In the genomic region with DNA sequence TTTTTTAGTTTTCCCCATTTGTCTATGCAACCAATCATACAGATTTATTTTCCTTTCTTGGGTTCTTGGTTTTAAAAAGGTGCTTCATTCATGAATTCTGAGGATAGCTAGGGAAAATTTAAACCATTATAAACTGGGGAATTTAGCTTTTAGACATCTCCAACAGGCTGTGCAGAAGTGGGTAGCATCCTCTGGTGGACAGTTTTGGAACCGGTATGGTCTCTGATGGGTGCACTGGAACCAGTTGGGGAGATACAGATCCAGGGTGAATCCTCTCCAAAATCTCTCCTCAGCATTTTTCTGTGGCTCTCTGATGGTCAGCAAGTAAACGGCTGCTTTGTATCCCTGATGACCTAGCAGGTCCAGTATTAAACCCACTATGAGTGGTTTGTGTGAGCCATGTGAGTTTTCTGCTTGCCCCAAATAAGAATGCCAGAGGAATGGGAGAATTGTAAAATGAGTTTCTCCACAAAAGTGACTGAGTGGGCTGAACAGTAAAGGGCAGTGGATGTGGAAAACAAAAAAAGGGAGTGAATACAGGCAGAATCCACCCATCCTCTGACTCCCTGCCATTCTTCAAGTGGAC, we compare ENCODE assay signal across 8 cellular contexts. TPM values are rescaled to one million over a fixed set of nuclear protein-coding genes. Genes with fewer than 3 reads are reported as not detected.
DNase-seq lines count a peak whose midpoint lies in the region; ATAC-seq and TF ChIP-seq lines count a peak whose summit lies in the region.

No MANE protein-coding gene starts in this region.

- peak; percentile 48; the same call in 1 of the 2 replicates for TF ChIP-seq CTCF in KMS-11 (conservative IDR thresholded peaks at IDR 0.05; ENCODE audit: low read depth, low read length)

- H3K4me3 ChIP-seq in KMS-11 (IDR thresholded peaks at IDR 0.05; ENCODE audit: insufficient read depth, low read depth, low read length): no peak overlapping the region

- no peaks in the 10 kb centered on the region for H3K36me3 Mint-ChIP-seq in activated T-cell treated with anti-CD3 and anti-CD28 coated beads, Interleukin-2, amount 50 U/mL, for 24 hours (ENCODE audit: low read depth)
- no peaks in the 10 kb centered on the region for H3K36me3 Mint-ChIP-seq in activated naive CD8-positive, alpha-beta T cell treated with anti-CD3 and anti-CD28 coated beads for 36 hours
- H3K36me3 Mint-ChIP-seq in stimulated activated effector memory CD8-positive, alpha-beta T cell treated with anti-CD3 and anti-CD28 coated beads, Interleukin-12 subunit alpha, Interleukin-12 subunit beta, amount 100 ng/mL, for 72 hours: no peaks in the 10 kb centered on the region

- no peak overlapping the region for H3K9ac ChIP-seq in KMS-11

- H3K27me3 Mint-ChIP-seq in activated T-cell treated with anti-CD3 and anti-CD28 coated beads, Interleukin-2, amount 50 U/mL, for 24 hours: peaks cover 19% of the 10 kb centered on the region
- peaks cover 21% of the 10 kb centered on the region for H3K27me3 Mint-ChIP-seq in activated naive CD8-positive, alpha-beta T cell treated with anti-CD3 and anti-CD28 coated beads for 36 hours

- no peak overlapping the region for H3K27ac ChIP-seq in KMS-11

- DNase-seq in activated T-cell treated with anti-CD3 and anti-CD28 coated beads for 4 hours: peak; percentile 21
- DNase-seq in activated T-cell treated with anti-CD3 and anti-CD28 coated beads, Interleukin-2, amount 50 U/mL, for 24 hours: no peak
- DNase-seq in activated naive CD8-positive, alpha-beta T cell treated with anti-CD3 and anti-CD28 coated beads for 36 hours: peak; percentile 10
- DNase-seq in hepatic stellate cell (ENCODE audit: low spot score): peak; percentile 49
- no peak for DNase-seq in stimulated activated effector memory CD8-positive, alpha-beta T cell treated with anti-CD3 and anti-CD28 coated beads, Interleukin-12 subunit alpha, Interleukin-12 subunit beta, amount 100 ng/mL, for 72 hours (ENCODE audit: low spot score in 2 of 2)
- no peak for DNase-seq in NCI-H446 treated with DMSO at 0.1 percent for 48 hours (lab: John Stamatoyannopoulos, UW)

- peak; percentile 67 for ATAC-seq in stimulated activated effector memory CD8-positive, alpha-beta T cell treated with anti-CD3 and anti-CD28 coated beads, Interleukin-12 subunit alpha, Interleukin-12 subunit beta, amount 100 ng/mL, for 72 hours
- ATAC-seq in HG03354 (IDR thresholded peaks at IDR 0.05; ENCODE audit: poor library complexity, severe bottlenecking, unreplicated experiment): no peak

- no peak overlapping the region for H2AFZ ChIP-seq in KMS-11 (ENCODE audit: low read depth)

- H4K20me1 ChIP-seq in KMS-11 (ENCODE audit: insufficient read depth): no peaks in the 10 kb centered on the region

- no peaks in the 10 kb centered on the region for H3K9me3 Mint-ChIP-seq in activated T-cell treated with anti-CD3 and anti-CD28 coated beads, Interleukin-2, amount 50 U/mL, for 24 hours
- no peaks in the 10 kb centered on the region for H3K9me3 Mint-ChIP-seq in activated naive CD8-positive, alpha-beta T cell treated with anti-CD3 and anti-CD28 coated beads for 36 hours
- no peaks in the 10 kb centered on the region for H3K9me3 Mint-ChIP-seq in stimulated activated effector memory CD8-positive, alpha-beta T cell treated with anti-CD3 and anti-CD28 coated beads, Interleukin-12 subunit alpha, Interleukin-12 subunit beta, amount 100 ng/mL, for 72 hours

- H3K4me2 ChIP-seq in KMS-11: no peak overlapping the region

- H3K27ac Mint-ChIP-seq in activated T-cell treated with anti-CD3 and anti-CD28 coated beads, Interleukin-2, amount 50 U/mL, for 24 hours: no peak overlapping the region
- H3K27ac Mint-ChIP-seq in activated naive CD8-positive, alpha-beta T cell treated with anti-CD3 and anti-CD28 coated beads for 36 hours: no peak overlapping the region
- H3K27ac Mint-ChIP-seq in stimulated activated effector memory CD8-positive, alpha-beta T cell treated with anti-CD3 and anti-CD28 coated beads, Interleukin-12 subunit alpha, Interleukin-12 subunit beta, amount 100 ng/mL, for 72 hours: no peak overlapping the region

- H3K4me3 Mint-ChIP-seq in activated T-cell treated with anti-CD3 and anti-CD28 coated beads, Interleukin-2, amount 50 U/mL, for 24 hours: no peak overlapping the region
- no peak overlapping the region for H3K4me3 Mint-ChIP-seq in activated naive CD8-positive, alpha-beta T cell treated with anti-CD3 and anti-CD28 coated beads for 36 hours
- H3K4me3 Mint-ChIP-seq in stimulated activated effector memory CD8-positive, alpha-beta T cell treated with anti-CD3 and anti-CD28 coated beads, Interleukin-12 subunit alpha, Interleukin-12 subunit beta, amount 100 ng/mL, for 72 hours: no peak overlapping the region

- H3K79me2 ChIP-seq in KMS-11 (ENCODE audit: insufficient read depth, low read depth): no peaks in the 10 kb centered on the region

- no peaks in the 10 kb centered on the region for H3K4me1 Mint-ChIP-seq in activated T-cell treated with anti-CD3 and anti-CD28 coated beads, Interleukin-2, amount 50 U/mL, for 24 hours (ENCODE audit: low read depth)
- no peaks in the 10 kb centered on the region for H3K4me1 Mint-ChIP-seq in activated naive CD8-positive, alpha-beta T cell treated with anti-CD3 and anti-CD28 coated beads for 36 hours
- no peaks in the 10 kb centered on the region for H3K4me1 Mint-ChIP-seq in stimulated activated effector memory CD8-positive, alpha-beta T cell treated with anti-CD3 and anti-CD28 coated beads, Interleukin-12 subunit alpha, Interleukin-12 subunit beta, amount 100 ng/mL, for 72 hours

- H3K27me3 ChIP-seq in KMS-11 (ENCODE audit: insufficient read depth, low read depth): no peaks in the 10 kb centered on the region

- no peaks in the 10 kb centered on the region for H3K4me1 ChIP-seq in KMS-11 (ENCODE audit: low read depth, poor library complexity, severe bottlenecking)

- H3K36me3 ChIP-seq in KMS-11 (ENCODE audit: insufficient read depth): no peaks in the 10 kb centered on the region

RNA-seq across cellular contexts. Expression of gene DNAJC25, which starts 9.1 kb away (rescaled TPM):
- total RNA-seq in activated naive CD8-positive, alpha-beta T cell treated with anti-CD3 and anti-CD28 coated beads for 36 hours: 1 to 10 TPM; 6.4 to 6.5 TPM

RNA-seq across cellular contexts. Expression of gene PTGR1, which starts 22.5 kb away (rescaled TPM):
- total RNA-seq in activated naive CD8-positive, alpha-beta T cell treated with anti-CD3 and anti-CD28 coated beads for 36 hours: 1 to 10 TPM; 1.3 to 1.9 TPM

RNA-seq across cellular contexts. Expression of gene GNG10, which starts 39.4 kb away (rescaled TPM):
- 10 to 100 TPM; 25.4 to 26.0 TPM for total RNA-seq in activated naive CD8-positive, alpha-beta T cell treated with anti-CD3 and anti-CD28 coated beads for 36 hours

Comparison
In these comparisons a context has a peak if more than half of its experiments do, and no peak if none do; other contexts are left out.
1. DNase-seq: peak in activated T-cell treated with anti-CD3 and anti-CD28 coated beads for 4 hours (single experiment), activated naive CD8-positive, alpha-beta T cell treated with anti-CD3 and anti-CD28 coated beads for 36 hours (single experiment) and hepatic stellate cell (single experiment); none in activated T-cell treated with anti-CD3 and anti-CD28 coated beads, Interleukin-2, amount 50 U/mL, for 24 hours (single experiment), stimulated activated effector memory CD8-positive, alpha-beta T cell treated with anti-CD3 and anti-CD28 coated beads, Interleukin-12 subunit alpha, Interleukin-12 subunit beta, amount 100 ng/mL, for 72 hours (0 of 2) and NCI-H446 treated with DMSO at 0.1 percent for 48 hours (single experiment).